In the genomic region with DNA sequence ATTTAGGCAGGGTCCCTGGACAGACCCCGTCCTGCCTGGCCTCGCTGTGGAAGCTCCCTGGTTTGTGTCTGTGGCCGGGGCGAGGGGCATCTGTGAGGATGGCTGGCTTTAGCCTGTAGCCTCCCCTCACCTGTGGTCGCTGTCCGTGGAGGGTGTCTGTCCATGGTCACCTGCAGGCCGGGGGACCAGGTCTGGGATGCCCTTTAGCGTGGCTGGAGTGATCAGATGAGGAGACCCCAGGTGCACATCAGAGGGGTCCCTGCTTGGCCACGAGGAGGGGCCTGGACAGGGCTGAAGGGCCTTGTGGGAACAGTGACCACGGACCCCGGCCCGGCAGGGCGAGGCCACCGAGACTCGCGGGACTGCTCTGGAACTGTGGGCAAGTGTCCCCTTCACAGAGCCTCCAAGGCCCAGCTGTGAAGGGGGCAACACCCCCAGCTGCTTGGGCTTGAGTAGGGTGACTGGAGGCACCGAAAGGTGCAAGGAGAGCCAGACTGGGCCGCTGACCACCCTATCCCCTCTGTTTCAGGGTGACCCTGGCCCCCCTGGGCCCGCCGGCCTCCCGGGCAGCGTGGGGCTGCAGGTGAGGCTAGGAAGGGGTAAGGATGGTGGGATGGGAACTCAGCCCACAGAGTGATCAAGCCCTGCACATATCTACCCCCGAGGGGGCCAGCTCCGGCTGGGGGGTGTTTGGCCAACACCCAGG, we compare ENCODE assay signal across 2 cellular contexts.
TF ChIP-seq lines count a peak whose summit lies in the region.

No MANE protein-coding gene starts in this region.

TF ChIP-seq in A549, 52 proteins besides CTCF, POLR2A, EP300 and RAD21 (continued from another document):
- TF ChIP-seq, protein P1, sequence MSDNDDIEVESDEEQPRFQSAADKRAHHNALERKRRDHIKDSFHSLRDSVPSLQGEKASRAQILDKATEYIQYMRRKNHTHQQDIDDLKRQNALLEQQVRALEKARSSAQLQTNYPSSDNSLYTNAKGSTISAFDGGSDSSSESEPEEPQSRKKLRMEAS (IDR thresholded peaks at IDR 0.05), result no peak
- TF ChIP-seq KDM1A (IDR thresholded peaks at IDR 0.05; ENCODE audit: low read depth) (no peak), HDAC2 (IDR thresholded peaks at IDR 0.05) (no peak), HOXB13 (CRISPR knock-in tag; IDR thresholded peaks at IDR 0.05; ENCODE audit: low read depth) (no peak), JUNB (IDR thresholded peaks at IDR 0.05) (no peak), FOSL2 (IDR thresholded peaks at IDR 0.05) (no peak), FOSL2 (CRISPR knock-in tag; IDR thresholded peaks at IDR 0.05) (no peak), ZC3H11A (IDR thresholded peaks at IDR 0.05) (no peak)
- TF ChIP-seq, protein P2, sequence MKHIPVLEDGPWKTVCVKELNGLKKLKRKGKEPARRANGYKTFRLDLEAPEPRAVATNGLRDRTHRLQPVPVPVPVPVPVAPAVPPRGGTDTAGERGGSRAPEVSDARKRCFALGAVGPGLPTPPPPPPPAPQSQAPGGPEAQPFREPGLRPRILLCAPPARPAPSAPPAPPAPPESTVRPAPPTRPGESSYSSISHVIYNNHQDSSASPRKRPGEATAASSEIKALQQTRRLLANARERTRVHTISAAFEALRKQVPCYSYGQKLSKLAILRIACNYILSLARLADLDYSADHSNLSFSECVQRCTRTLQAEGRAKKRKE (CRISPR knock-in tag; IDR thresholded peaks at IDR 0.05; ENCODE audit: low read depth), result no peak
- TF ChIP-seq, protein P3, sequence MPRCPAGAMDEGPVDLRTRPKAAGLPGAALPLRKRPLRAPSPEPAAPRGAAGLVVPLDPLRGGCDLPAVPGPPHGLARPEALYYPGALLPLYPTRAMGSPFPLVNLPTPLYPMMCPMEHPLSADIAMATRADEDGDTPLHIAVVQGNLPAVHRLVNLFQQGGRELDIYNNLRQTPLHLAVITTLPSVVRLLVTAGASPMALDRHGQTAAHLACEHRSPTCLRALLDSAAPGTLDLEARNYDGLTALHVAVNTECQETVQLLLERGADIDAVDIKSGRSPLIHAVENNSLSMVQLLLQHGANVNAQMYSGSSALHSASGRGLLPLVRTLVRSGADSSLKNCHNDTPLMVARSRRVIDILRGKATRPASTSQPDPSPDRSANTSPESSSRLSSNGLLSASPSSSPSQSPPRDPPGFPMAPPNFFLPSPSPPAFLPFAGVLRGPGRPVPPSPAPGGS (IDR thresholded peaks at IDR 0.05), result no peak

TF ChIP-seq in HCT116, 20 proteins besides CTCF, POLR2A, EP300 and RAD21 (continued from another document):
- TF ChIP-seq TCF7L2 (IDR thresholded peaks at IDR 0.05; ENCODE audit: borderline replicate concordance, extremely low read depth, insufficient read depth, insufficient read length), result no peak
- no peak for TF ChIP-seq YY1 (IDR thresholded peaks at IDR 0.05; ENCODE audit: extremely low read depth, insufficient replicate concordance, low read depth, low read length)
- TF ChIP-seq ELF1 (IDR thresholded peaks at IDR 0.05; ENCODE audit: borderline replicate concordance, low read depth), result no peak
- TF ChIP-seq, protein P4, sequence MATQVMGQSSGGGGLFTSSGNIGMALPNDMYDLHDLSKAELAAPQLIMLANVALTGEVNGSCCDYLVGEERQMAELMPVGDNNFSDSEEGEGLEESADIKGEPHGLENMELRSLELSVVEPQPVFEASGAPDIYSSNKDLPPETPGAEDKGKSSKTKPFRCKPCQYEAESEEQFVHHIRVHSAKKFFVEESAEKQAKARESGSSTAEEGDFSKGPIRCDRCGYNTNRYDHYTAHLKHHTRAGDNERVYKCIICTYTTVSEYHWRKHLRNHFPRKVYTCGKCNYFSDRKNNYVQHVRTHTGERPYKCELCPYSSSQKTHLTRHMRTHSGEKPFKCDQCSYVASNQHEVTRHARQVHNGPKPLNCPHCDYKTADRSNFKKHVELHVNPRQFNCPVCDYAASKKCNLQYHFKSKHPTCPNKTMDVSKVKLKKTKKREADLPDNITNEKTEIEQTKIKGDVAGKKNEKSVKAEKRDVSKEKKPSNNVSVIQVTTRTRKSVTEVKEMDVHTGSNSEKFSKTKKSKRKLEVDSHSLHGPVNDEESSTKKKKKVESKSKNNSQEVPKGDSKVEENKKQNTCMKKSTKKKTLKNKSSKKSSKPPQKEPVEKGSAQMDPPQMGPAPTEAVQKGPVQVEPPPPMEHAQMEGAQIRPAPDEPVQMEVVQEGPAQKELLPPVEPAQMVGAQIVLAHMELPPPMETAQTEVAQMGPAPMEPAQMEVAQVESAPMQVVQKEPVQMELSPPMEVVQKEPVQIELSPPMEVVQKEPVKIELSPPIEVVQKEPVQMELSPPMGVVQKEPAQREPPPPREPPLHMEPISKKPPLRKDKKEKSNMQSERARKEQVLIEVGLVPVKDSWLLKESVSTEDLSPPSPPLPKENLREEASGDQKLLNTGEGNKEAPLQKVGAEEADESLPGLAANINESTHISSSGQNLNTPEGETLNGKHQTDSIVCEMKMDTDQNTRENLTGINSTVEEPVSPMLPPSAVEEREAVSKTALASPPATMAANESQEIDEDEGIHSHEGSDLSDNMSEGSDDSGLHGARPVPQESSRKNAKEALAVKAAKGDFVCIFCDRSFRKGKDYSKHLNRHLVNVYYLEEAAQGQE (IDR thresholded peaks at IDR 0.05; ENCODE audit: low read depth), result no peak
- no peak for TF ChIP-seq CBX3 (IDR thresholded peaks at IDR 0.05; ENCODE audit: low read depth)
- TF ChIP-seq POLR2AphosphoS5 (IDR thresholded peaks at IDR 0.05; ENCODE audit: low read depth, low read length), result no peak
- TF ChIP-seq, protein P1 (IDR thresholded peaks at IDR 0.05), result no peak
- TF ChIP-seq, protein P5, sequence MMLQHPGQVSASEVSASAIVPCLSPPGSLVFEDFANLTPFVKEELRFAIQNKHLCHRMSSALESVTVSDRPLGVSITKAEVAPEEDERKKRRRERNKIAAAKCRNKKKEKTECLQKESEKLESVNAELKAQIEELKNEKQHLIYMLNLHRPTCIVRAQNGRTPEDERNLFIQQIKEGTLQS (IDR thresholded peaks at IDR 0.05), result no peak
